In genomic region chr9:107969141-107969540, GRCh38 we compare ENCODE assay signal across 29 cellular contexts.
"Had no signal": no experiment of that assay in that cellular context is flagged by ENCODE, and none has a peak within 500 bp of the region (broad histone marks: within the 10 kb centered on the region; RNA-seq: fewer than 3 reads in every experiment).

No MANE protein-coding gene starts in this region.

- H3K4me3 ChIP-seq: body of pancreas, esophagus muscularis mucosa had no signal

- ATAC-seq: activated CD4-positive, CD25-positive, alpha-beta regulatory T cell treated with anti-CD3 and anti-CD28 coated beads, Interleukin-2, amount 50 U/mL, for 24 hours; activated CD8-positive, alpha-beta T cell treated with anti-CD3 and anti-CD28 coated beads for 36 hours; activated T-cell treated with anti-CD3 and anti-CD28 coated beads, Interleukin-2, amount 50 U/mL, for 4 hours; activated T-helper 17 cell treated with anti-CD3 and anti-CD28 coated beads, Interleukin-2, amount 50 U/mL, for 72 hours; body of pancreas; T-helper 17 cell had no signal

- H3K9me3 Mint-ChIP-seq: activated B cell treated with CpG ODN at 0.5 μM for 24 hours; activated CD8-positive, alpha-beta T cell treated with anti-CD3 and anti-CD28 coated beads for 36 hours; endodermal cell; T-helper 2 cell treated with Interferon-gamma antibody and Interleukin-4, amounts not matched to agents 5 μg/mL and 100 μg/mL, for 36 hours had no signal

- H3K4me1 ChIP-seq: body of pancreas, esophagus muscularis mucosa had no signal

- H3K4me1 Mint-ChIP-seq: activated B cell treated with CpG ODN at 0.5 μM for 24 hours; activated T-helper 17 cell treated with anti-CD3 and anti-CD28 coated beads, Interleukin-2, amount 50 U/mL, for 72 hours; T-helper 17 cell had no signal

- H3K9me3 ChIP-seq: body of pancreas, esophagus muscularis mucosa had no signal

- FAIRE-seq: colon, frontal cortex had no signal

- H3K27me3 ChIP-seq: body of pancreas, esophagus muscularis mucosa had no signal

- H3K27ac Mint-ChIP-seq: activated B cell treated with CpG ODN at 0.5 μM for 24 hours; activated CD8-positive, alpha-beta T cell treated with anti-CD3 and anti-CD28 coated beads for 36 hours; activated naive CD8-positive, alpha-beta T cell; activated T-helper 17 cell treated with anti-CD3 and anti-CD28 coated beads, Interleukin-2, amount 50 U/mL, for 72 hours; endodermal cell; T-helper 17 cell; T-helper 2 cell treated with Interferon-gamma antibody and Interleukin-4, amounts not matched to agents 5 μg/mL and 100 μg/mL, for 36 hours had no signal

- H3K36me3 ChIP-seq: esophagus muscularis mucosa, WERI-Rb-1 had no signal

- H3K27me3 Mint-ChIP-seq: activated CD8-positive, alpha-beta T cell treated with anti-CD3 and anti-CD28 coated beads for 36 hours; activated naive CD8-positive, alpha-beta T cell; activated T-helper 17 cell treated with anti-CD3 and anti-CD28 coated beads, Interleukin-2, amount 50 U/mL, for 72 hours; T-helper 17 cell had no signal

- H3K4me3 Mint-ChIP-seq: activated B cell treated with CpG ODN at 0.5 μM for 24 hours; activated CD8-positive, alpha-beta T cell treated with anti-CD3 and anti-CD28 coated beads for 36 hours; activated naive CD8-positive, alpha-beta T cell; activated T-cell treated with anti-CD3 and anti-CD28 coated beads, Interleukin-2, amount 50 U/mL, for 4 hours; activated T-helper 17 cell treated with anti-CD3 and anti-CD28 coated beads, Interleukin-2, amount 50 U/mL, for 72 hours; endodermal cell; T-helper 17 cell; T-helper 2 cell treated with Interferon-gamma antibody and Interleukin-4, amounts not matched to agents 5 μg/mL and 100 μg/mL, for 36 hours had no signal

- H3K36me3 Mint-ChIP-seq: activated naive CD8-positive, alpha-beta T cell had no signal

- DNase-seq: activated B cell treated with CpG ODN at 0.5 μM for 24 hours; activated CD4-positive, alpha-beta T cell treated with anti-CD3 and anti-CD28 coated beads for 48 hours; activated CD4-positive, alpha-beta T cell treated with anti-CD3 and anti-CD28 coated beads, Interleukin-2, amount 50 U/mL, for 1 hour; activated CD4-positive, alpha-beta T cell treated with anti-CD3 and anti-CD28 coated beads, Interleukin-2, amount 50 U/mL, for 48 hours; activated CD8-positive, alpha-beta memory T cell treated with anti-CD3 and anti-CD28 coated beads for 24 hours; activated CD8-positive, alpha-beta T cell treated with anti-CD3 and anti-CD28 coated beads for 36 hours; activated effector memory CD4-positive, alpha-beta T cell treated with Interleukin-2 at 50 U/mL for 16 hours; activated gamma-delta T cell treated with Interleukin-2 at 50 U/mL for 16 hours; activated naive CD4-positive, alpha-beta T cell treated with anti-CD3 and anti-CD28 coated beads, Interleukin-2, amount 50 U/mL, for 16 hours; activated naive CD4-positive, alpha-beta T cell treated with Interleukin-2 at 50 U/mL for 16 hours; activated T-cell treated with anti-CD3 and anti-CD28 coated beads, Interleukin-2, amount 50 U/mL, for 4 hours; amniotic stem cell; anterior cingulate cortex; body of pancreas; caudate nucleus; effector memory CD4-positive, alpha-beta T cell; endodermal cell; head of caudate nucleus; T-helper 1 cell; T-helper 17 cell; T1000; WERI-Rb-1 had no signal

- H3K27ac ChIP-seq: body of pancreas, esophagus muscularis mucosa, WERI-Rb-1 had no signal
